8 cellular contexts compared by ENCODE assay signal in the genomic region with DNA sequence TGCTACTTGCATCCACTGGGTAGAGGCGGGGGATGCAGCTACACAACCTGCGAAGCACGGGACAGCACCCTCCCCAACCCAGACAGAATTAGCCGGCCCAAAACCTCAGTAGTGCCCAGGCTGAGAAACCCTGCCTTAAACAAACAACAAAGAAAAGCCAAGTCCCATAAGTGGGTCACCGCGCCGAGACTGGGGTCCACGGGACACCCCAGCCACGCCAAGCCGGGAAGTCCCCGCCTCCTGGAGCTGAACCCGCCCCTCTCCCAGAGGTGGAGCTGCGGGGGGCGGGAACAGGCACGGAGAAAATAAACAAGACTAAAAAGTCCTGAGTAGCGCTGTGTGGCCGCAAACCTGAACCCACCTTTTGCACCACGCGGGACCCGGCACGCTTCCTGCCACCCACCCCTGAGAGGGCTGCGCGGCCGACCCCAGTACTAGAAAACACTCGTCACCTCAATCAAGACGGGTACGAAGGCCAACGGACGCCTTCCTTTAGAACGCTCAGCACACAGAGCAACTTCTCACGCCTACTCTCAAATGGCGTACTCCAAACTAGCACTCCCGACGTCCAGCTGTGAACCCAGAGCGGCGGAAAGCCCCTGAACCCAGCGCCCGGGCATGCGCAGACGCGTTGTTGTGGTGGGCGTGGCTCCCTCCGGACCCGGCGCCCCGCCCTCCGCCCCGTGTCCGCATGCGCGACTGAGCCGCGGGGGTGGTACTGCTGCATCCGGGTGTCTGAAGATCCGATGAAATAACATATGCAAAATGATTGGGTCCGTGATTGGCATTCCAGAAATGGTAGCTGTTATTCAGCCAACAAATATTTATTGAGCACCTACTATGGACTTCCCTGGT. TPM values are rescaled to one million over a fixed set of nuclear protein-coding genes. Genes with fewer than 3 reads are reported as not detected.
A peak's percentile ranks its signal among the peaks of the same experiment; 100 is the strongest.
DNase-seq lines count a peak whose midpoint lies in the region; ATAC-seq and TF ChIP-seq lines count a peak whose summit lies in the region.
"Not testable (repeated sequence)": the region's sequence is repeated elsewhere in the genome, so short reads cannot be mapped to it uniquely, and the experiment has no call there.

No MANE protein-coding gene starts in this region.

- DNase-seq in AG09319 (ENCODE audit: extremely low read depth, low read depth): peak; percentile 37
- DNase-seq in NCI-H526 (lab: John Stamatoyannopoulos, UW): peak; percentile 23 to 71
- peak; percentile 89 for DNase-seq in activated CD4-positive, alpha-beta T cell treated with anti-CD3 and anti-CD28 coated beads, Interleukin-2, amount 10 ng/mL, durations not matched to agents 7 days and 5 days
- DNase-seq in cerebellar cortex (ENCODE audit: low spot score): peak; percentile 66
- DNase-seq in left kidney (ENCODE audit: low read depth, low spot score): peak; percentile 90
- DNase-seq in stimulated activated CD4-positive, alpha-beta T cell treated with anti-CD3 and anti-CD28 coated beads, Interleukin-1b, Interleukin-23, amount 100 ng/mL, for 48 hours: peak; percentile 91

- POLR2A ChIA-PET in activated CD4-positive, alpha-beta T cell treated with anti-CD3 and anti-CD28 coated beads, Interleukin-2, amount 10 ng/mL, durations not matched to agents 7 days and 5 days (lab: Charles Lee): not testable (repeated sequence)

- H3K27ac Mint-ChIP-seq in activated CD4-positive, alpha-beta T cell treated with anti-CD3 and anti-CD28 coated beads, Interleukin-2, amount 10 ng/mL, durations not matched to agents 7 days and 5 days: peak overlapping the region; percentile 92

- H3K9me3 Mint-ChIP-seq in activated CD4-positive, alpha-beta T cell treated with anti-CD3 and anti-CD28 coated beads, Interleukin-2, amount 10 ng/mL, durations not matched to agents 7 days and 5 days: not testable (repeated sequence)

- not testable (repeated sequence) for TF ChIP-seq CTCF in AG09319 (IDR thresholded peaks at IDR 0.05; ENCODE audit: low read depth, low read length)

- peaks cover 21% of the 10 kb centered on the region for H3K4me1 Mint-ChIP-seq in activated CD4-positive, alpha-beta T cell treated with anti-CD3 and anti-CD28 coated beads, Interleukin-2, amount 10 ng/mL, durations not matched to agents 7 days and 5 days

- peak overlapping the region; percentile 77 for H3K4me3 Mint-ChIP-seq in activated CD4-positive, alpha-beta T cell treated with anti-CD3 and anti-CD28 coated beads, Interleukin-2, amount 10 ng/mL, durations not matched to agents 7 days and 5 days

- H3K36me3 Mint-ChIP-seq in activated CD4-positive, alpha-beta T cell treated with anti-CD3 and anti-CD28 coated beads, Interleukin-2, amount 10 ng/mL, durations not matched to agents 7 days and 5 days (ENCODE audit: low read depth): not testable (repeated sequence)

- peak; percentile 68 for ATAC-seq in GM19395 (IDR thresholded peaks at IDR 0.05; ENCODE audit: unreplicated experiment)
- peak; percentile 74 for ATAC-seq in HG03442 (IDR thresholded peaks at IDR 0.05; ENCODE audit: unreplicated experiment)

- CTCF ChIA-PET in activated CD4-positive, alpha-beta T cell treated with anti-CD3 and anti-CD28 coated beads, Interleukin-2, amount 10 ng/mL, durations not matched to agents 7 days and 5 days (lab: Charles Lee): not testable (repeated sequence)

- H3K27me3 Mint-ChIP-seq in activated CD4-positive, alpha-beta T cell treated with anti-CD3 and anti-CD28 coated beads, Interleukin-2, amount 10 ng/mL, durations not matched to agents 7 days and 5 days: not testable (repeated sequence)

RNA-seq across cellular contexts. Expression of a gene that starts 4.8 kb away (rescaled TPM):
- not detected for total RNA-seq in activated CD4-positive, alpha-beta T cell treated with anti-CD3 and anti-CD28 coated beads, Interleukin-2, amount 10 ng/mL, durations not matched to agents 7 days and 5 days

RNA-seq across cellular contexts. Expression of a gene that starts 20.3 kb away (rescaled TPM):
- total RNA-seq in activated CD4-positive, alpha-beta T cell treated with anti-CD3 and anti-CD28 coated beads, Interleukin-2, amount 10 ng/mL, durations not matched to agents 7 days and 5 days: 100 to 1,000 TPM; 213 to 271 TPM

RNA-seq across cellular contexts. Expression of a gene that starts 35.2 kb away (rescaled TPM):
- 10 to 100 TPM; 46.5 to 53.0 TPM for total RNA-seq in activated CD4-positive, alpha-beta T cell treated with anti-CD3 and anti-CD28 coated beads, Interleukin-2, amount 10 ng/mL, durations not matched to agents 7 days and 5 days

Comparison
In these comparisons a context has a peak if more than half of its experiments do, and no peak if none do; other contexts are left out.
1. Peak in every context shown above with its lines: DNase-seq and ATAC-seq.
2. DNase-seq: peak in every context shown above with its lines; median percentile 91 in stimulated activated CD4-positive, alpha-beta T cell treated with anti-CD3 and anti-CD28 coated beads, Interleukin-1b, Interleukin-23, amount 100 ng/mL, for 48 hours; 90 in left kidney; 89 in activated CD4-positive, alpha-beta T cell treated with anti-CD3 and anti-CD28 coated beads, Interleukin-2, amount 10 ng/mL, durations not matched to agents 7 days and 5 days; 66 in cerebellar cortex; 47 in NCI-H526; 37 in AG09319.